23 cellular contexts compared by ENCODE assay signal in genomic region chr5:135830384-135831275, GRCh38. TPM values are rescaled to one million over a fixed set of nuclear protein-coding genes. Genes with fewer than 3 reads are reported as not detected.
DNase-seq lines count a peak whose midpoint lies in the region; TF ChIP-seq lines count a peak whose summit lies in the region.
"Had no signal": no experiment of that assay in that cellular context is flagged by ENCODE, and none has a peak within 500 bp of the region (broad histone marks: within the 10 kb centered on the region; RNA-seq: fewer than 3 reads in every experiment).

No MANE protein-coding gene starts in this region.

- DNase-seq in D341Med (ENCODE audit: low spot score) (peak; percentile 15), ecto neural progenitor cell (ENCODE audit: low spot score) (peak; percentile 35), dorsolateral prefrontal cortex (no peak), RKO (ENCODE audit: low spot score) (no peak)
- no peak for DNase-seq in CD8-positive, alpha-beta memory T cell
- DNase-seq: activated CD4-positive, CD25-positive, alpha-beta regulatory T cell treated with anti-CD3 and anti-CD28 coated beads, Interleukin-2, amount 50 U/mL, for 72 hours; activated gamma-delta T cell; activated T-cell treated with anti-CD3 and anti-CD28 coated beads for 4 hours; effector memory CD8-positive, alpha-beta T cell; esophagus squamous epithelium; tibial artery had no signal

- POLR2A ChIA-PET in CD8-positive, alpha-beta memory T cell (lab: Charles Lee) = no interaction called here

- no peak overlapping the region for H3K4me3 Mint-ChIP-seq in CD8-positive, alpha-beta memory T cell
- H3K4me3 Mint-ChIP-seq: activated CD4-positive, alpha-beta memory T cell treated with anti-CD3 and anti-CD28 coated beads, Interleukin-2, amount 10 ng/mL, durations not matched to agents 7 days and 5 days; CD8-positive, alpha-beta T cell; effector memory CD8-positive, alpha-beta T cell; stimulated activated naive CD8-positive, alpha-beta T cell treated with anti-CD3 and anti-CD28 coated beads, Interleukin-15, amount 100 ng/mL, for 72 hours had no signal

- H3K27ac ChIP-seq in neural cell (ENCODE audit: low read length) (no peak overlapping the region), dorsolateral prefrontal cortex (no peak overlapping the region)
- H3K27ac ChIP-seq in CD8-positive, alpha-beta memory T cell (ENCODE audit: low read depth, low read length) = no peak overlapping the region
- H3K27ac ChIP-seq: body of pancreas, esophagus squamous epithelium, sigmoid colon, SJSA1, tibial artery had no signal

- TF ChIP-seq RAD21 in neural cell (conservative IDR thresholded peaks at IDR 0.05) = no peak

- no peak overlapping the region for H3K9ac ChIP-seq in neural cell (ENCODE audit: low read length)

- peaks cover 5 to 6% (median 5%) of the 10 kb centered on the region in 3 donors for H3K4me1 Mint-ChIP-seq in CD8-positive, alpha-beta memory T cell
- H3K4me1 Mint-ChIP-seq: activated CD4-positive, alpha-beta memory T cell treated with anti-CD3 and anti-CD28 coated beads, Interleukin-2, amount 10 ng/mL, durations not matched to agents 7 days and 5 days had no signal

- H3K4me2 ChIP-seq in neural cell (ENCODE audit: low read length) = no peak overlapping the region

- no peaks in the 10 kb centered on the region for H4K20me1 ChIP-seq in neural cell (ENCODE audit: insufficient read depth)

- CTCF ChIA-PET in CD8-positive, alpha-beta memory T cell (lab: Charles Lee) = no interaction called here

- no peaks in the 10 kb centered on the region for H3K9me2 ChIP-seq in neural cell (ENCODE audit: insufficient read depth, low read length)

- peaks cover 29 to 39% of the 10 kb centered on the region in 2 donors for H3K27me3 Mint-ChIP-seq in CD8-positive, alpha-beta memory T cell

- H3K36me3 ChIP-seq in neural cell (ENCODE audit: insufficient read depth, low read length) = no peaks in the 10 kb centered on the region
- no peaks in the 10 kb centered on the region for H3K36me3 ChIP-seq in CD8-positive, alpha-beta memory T cell (ENCODE audit: insufficient read depth, low read length)
- H3K36me3 ChIP-seq: esophagus squamous epithelium, sigmoid colon, SJSA1, tibial artery had no signal

- H3K79me2 ChIP-seq in neural cell (replicated peaks; ENCODE audit: insufficient read depth, low read length) = no peaks in the 10 kb centered on the region

- no peak for TF ChIP-seq EP300 in neural cell (conservative IDR thresholded peaks at IDR 0.05; ENCODE audit: poor library complexity, severe bottlenecking)

- peak; percentile 43 for TF ChIP-seq CTCF in LNCAP (IDR thresholded peaks at IDR 0.05)
- no peak for TF ChIP-seq CTCF in neural cell (IDR thresholded peaks at IDR 0.05; ENCODE audit: poor library complexity, severe bottlenecking)
- TF ChIP-seq CTCF in dorsolateral prefrontal cortex (IDR thresholded peaks at IDR 0.05 in 54 of 56, conservative IDR thresholded peaks at IDR 0.05 in 2 of 56; ENCODE audit: low read depth in 1 of 56, partially characterized antibody in 56 of 56) = peak in 11 of 56 donors; percentile 3 to 47 (median 18)

- no peaks in the 10 kb centered on the region for H3K36me3 Mint-ChIP-seq in CD8-positive, alpha-beta memory T cell
- H3K36me3 Mint-ChIP-seq: CD8-positive, alpha-beta T cell had no signal

- no peak overlapping the region for H3K27ac Mint-ChIP-seq in CD8-positive, alpha-beta memory T cell
- H3K27ac Mint-ChIP-seq: activated CD4-positive, alpha-beta memory T cell treated with anti-CD3 and anti-CD28 coated beads, Interleukin-2, amount 10 ng/mL, durations not matched to agents 7 days and 5 days; CD8-positive, alpha-beta T cell; effector memory CD8-positive, alpha-beta T cell; progenitor cell of endocrine pancreas had no signal

- H3K4me1 ChIP-seq in CD8-positive, alpha-beta memory T cell (ENCODE audit: insufficient read depth, low read length) = no peaks in the 10 kb centered on the region

- intact Hi-C loops in dorsolateral prefrontal cortex (cut with DNase I) = loop anchor here (1.0 to 5.0 kb wide), 5 partner anchors 57 to 368 kb away; no protein-coding TSS in a partner anchor

- H3K27me3 ChIP-seq in neural cell (ENCODE audit: insufficient read depth, low read depth, low read length) = peaks cover 36% of the 10 kb centered on the region
- H3K27me3 ChIP-seq in dorsolateral prefrontal cortex = peaks cover 0 to 32% (median 4%) of the 10 kb centered on the region in 45 donors
- no peaks in the 10 kb centered on the region for H3K27me3 ChIP-seq in CD8-positive, alpha-beta memory T cell (ENCODE audit: insufficient read depth, low read length, poor library complexity, severe bottlenecking)
- H3K27me3 ChIP-seq: body of pancreas had no signal

- no peak overlapping the region for H3K4me3 ChIP-seq in neural cell (ENCODE audit: low read length)
- no peak overlapping the region for H3K4me3 ChIP-seq in dorsolateral prefrontal cortex
- no peak overlapping the region for H3K4me3 ChIP-seq in CD8-positive, alpha-beta memory T cell (ENCODE audit: low read length)
- H3K4me3 ChIP-seq: body of pancreas, esophagus squamous epithelium, sigmoid colon, SJSA1, tibial artery had no signal

- H3K9me3 Mint-ChIP-seq in CD8-positive, alpha-beta memory T cell = no peaks in the 10 kb centered on the region
- H3K9me3 Mint-ChIP-seq: activated CD4-positive, alpha-beta memory T cell treated with anti-CD3 and anti-CD28 coated beads, Interleukin-2, amount 10 ng/mL, durations not matched to agents 7 days and 5 days; CD8-positive, alpha-beta T cell; effector memory CD8-positive, alpha-beta T cell; stimulated activated naive CD8-positive, alpha-beta T cell treated with anti-CD3 and anti-CD28 coated beads, Interleukin-15, amount 100 ng/mL, for 72 hours had no signal

- H2AFZ ChIP-seq in neural cell (ENCODE audit: low read depth, low read length) = no peak overlapping the region

- H3F3A ChIP-seq in neural cell (ENCODE audit: insufficient read depth, low read length, poor library complexity, severe bottlenecking) = no peaks in the 10 kb centered on the region

- no peaks in the 10 kb centered on the region for H3K9me3 ChIP-seq in neural cell (ENCODE audit: low read length)
- H3K9me3 ChIP-seq in CD8-positive, alpha-beta memory T cell (ENCODE audit: low read length) = no peaks in the 10 kb centered on the region
- H3K9me3 ChIP-seq: body of pancreas, esophagus squamous epithelium, sigmoid colon, SJSA1, tibial artery had no signal

TF ChIP-seq in neural cell, 6 proteins besides CTCF, POLR2A, EP300 and RAD21:
- TF ChIP-seq SMC3 (conservative IDR thresholded peaks at IDR 0.05; ENCODE audit: poor library complexity) = peak; percentile 2
- no peak for TF ChIP-seq EZH2 (IDR thresholded peaks at IDR 0.05; ENCODE audit: borderline replicate concordance, insufficient read depth, low read length, poor library complexity, severe bottlenecking)
- TF ChIP-seq TAF1 (IDR thresholded peaks at IDR 0.05; ENCODE audit: low read depth) = no peak

RNA-seq across cellular contexts. Expression of gene SLC25A48, which starts 3.8 kb away (rescaled TPM):
- polyA plus RNA-seq in neural cell = 1.0 TPM in 1 of 2 replicates, not detected in the other
- polyA minus RNA-seq in neural cell = not detected in 2 replicates
- 10 to 100 TPM in 115 of 120 experiments, 1 to 10 TPM in 5; 5.7 to 93.2 (median 24.3) TPM for total RNA-seq in dorsolateral prefrontal cortex
- total RNA-seq in CD8-positive, alpha-beta memory T cell = not detected
- not detected for polyA plus RNA-seq in CD8-positive, alpha-beta memory T cell
- total RNA-seq: activated CD4-positive, alpha-beta memory T cell treated with anti-CD3 and anti-CD28 coated beads, Interleukin-2, amount 10 ng/mL, durations not matched to agents 7 days and 5 days; CD8-positive, alpha-beta T cell; IMR-90; M059J; PC-3; sigmoid colon; SJSA1 had no signal
- polyA plus RNA-seq: IMR-90 had no signal

Comparison
In these comparisons a context has a peak if more than half of its experiments do, and no peak if none do; other contexts are left out.
1. DNase-seq: peak in D341Med (single experiment) and ecto neural progenitor cell (single experiment); none in dorsolateral prefrontal cortex (0 of 10), RKO (single experiment) and CD8-positive, alpha-beta memory T cell (0 of 5).
2. RNA of gene SLC25A48, which starts 3.8 kb away (total RNA-seq): 5.7 to 93.2 TPM in dorsolateral prefrontal cortex; not detected in CD8-positive, alpha-beta memory T cell; every median in the first group is over 4 times any median in the second.